ENCODE assay signal across 8 cellular contexts in the genomic region with DNA sequence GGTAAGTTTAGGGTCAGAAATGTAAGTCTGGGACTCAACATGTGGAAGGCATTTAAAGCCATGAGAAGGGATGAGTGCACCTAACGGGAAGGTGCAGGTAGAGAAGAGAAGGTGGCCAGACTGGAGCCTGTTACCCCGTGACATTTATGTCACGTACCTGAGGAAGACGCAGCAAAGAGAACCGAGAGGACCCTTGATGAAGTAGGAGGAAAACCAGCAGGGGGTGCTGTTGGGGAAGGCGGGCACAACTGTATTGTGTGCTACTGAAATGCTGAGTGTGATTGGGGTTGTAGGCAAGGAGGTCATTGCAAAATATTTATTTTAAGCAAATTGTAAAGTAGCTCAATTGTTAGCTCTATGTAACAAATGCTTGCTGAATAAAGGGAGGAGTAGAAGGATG.
DNase-seq lines count a peak whose midpoint lies in the region; ATAC-seq and TF ChIP-seq lines count a peak whose summit lies in the region.

No MANE protein-coding gene starts in this region.

- TF ChIP-seq EP300 in Ishikawa (IDR thresholded peaks at IDR 0.05; ENCODE audit: borderline replicate concordance) = no peak

- no peaks in the 10 kb centered on the region for H3K36me3 ChIP-seq in CD4-positive, alpha-beta memory T cell (ENCODE audit: insufficient read depth, low read length)

- POLR2A ChIA-PET in CD4-positive, alpha-beta memory T cell (lab: Charles Lee; ENCODE audit: partially characterized antibody) = interaction anchor here (1.2 kb wide), 1 partner anchor 492 kb away, joined by 3 read pairs; a partner anchor contains a TSS
- POLR2A ChIA-PET in activated CD4-positive, alpha-beta memory T cell treated with anti-CD3 and anti-CD28 coated beads, Interleukin-2, amount 10 ng/mL, durations not matched to agents 7 days and 5 days (lab: Charles Lee) = no interaction called here

- peak overlapping the region in 1 of 7 donors; percentile 32 for H3K27ac Mint-ChIP-seq in CD4-positive, alpha-beta memory T cell
- no peak overlapping the region for H3K27ac Mint-ChIP-seq in activated CD4-positive, alpha-beta memory T cell treated with anti-CD3 and anti-CD28 coated beads, Interleukin-2, amount 10 ng/mL, durations not matched to agents 7 days and 5 days

- no peaks in the 10 kb centered on the region for H3K36me3 Mint-ChIP-seq in CD4-positive, alpha-beta memory T cell
- H3K36me3 Mint-ChIP-seq in activated CD4-positive, alpha-beta memory T cell treated with anti-CD3 and anti-CD28 coated beads, Interleukin-2, amount 10 ng/mL, durations not matched to agents 7 days and 5 days (ENCODE audit: low read depth) = no peaks in the 10 kb centered on the region

- no peak overlapping the region for H3K27ac ChIP-seq in CD4-positive, alpha-beta memory T cell (ENCODE audit: low read depth, low read length)

- ATAC-seq in HG03097 (IDR thresholded peaks at IDR 0.05; ENCODE audit: low FRiP score, unreplicated experiment) = no peak

- no peaks in the 10 kb centered on the region for H3K9me3 ChIP-seq in CD4-positive, alpha-beta memory T cell (ENCODE audit: control insufficient read depth in 1 of 2, low read length in 2 of 2)

- no peak overlapping the region for H3K4me3 ChIP-seq in CD4-positive, alpha-beta memory T cell (ENCODE audit: low read length in 2 of 2)

- H3K4me1 ChIP-seq in CD4-positive, alpha-beta memory T cell (ENCODE audit: insufficient read depth, low read length) = peaks cover 12% of the 10 kb centered on the region

- no peak for TF ChIP-seq POLR2A in erythroblast (IDR thresholded peaks at IDR 0.05; ENCODE audit: low read length)

- DNase-seq in CD4-positive, alpha-beta memory T cell = peak; percentile 44 to 60 (median 54)
- DNase-seq in activated CD4-positive, alpha-beta memory T cell treated with anti-CD3 and anti-CD28 coated beads, Interleukin-2, amount 10 ng/mL, durations not matched to agents 7 days and 5 days = peak; percentile 79
- DNase-seq in erythroblast (lab: John Stamatoyannopoulos, UW) = peak; percentile 58 to 60
- peak; percentile 84 for DNase-seq in stimulated activated CD4-positive, alpha-beta T cell treated with anti-CD3 and anti-CD28 coated beads, Interleukin-15, amount 100 ng/mL, for 24 hours
- DNase-seq in NCI-H2081 (lab: John Stamatoyannopoulos, UW) = no peak
- DNase-seq in hepatic stellate cell (ENCODE audit: low spot score) = no peak

- peak; percentile 23; the same call in 1 of the 2 replicates for TF ChIP-seq RAD21 in Ishikawa (IDR thresholded peaks at IDR 0.05; ENCODE audit: low read depth)

- intact Hi-C loops in CD4-positive, alpha-beta memory T cell (cut with micrococcal nuclease) = loop anchor here (1.0 kb wide), 1 partner anchor 342 kb away; no protein-coding TSS in a partner anchor

- peaks cover 0 to 4% of the 10 kb centered on the region in 2 donors for H3K27me3 Mint-ChIP-seq in CD4-positive, alpha-beta memory T cell
- H3K27me3 Mint-ChIP-seq in activated CD4-positive, alpha-beta memory T cell treated with anti-CD3 and anti-CD28 coated beads, Interleukin-2, amount 10 ng/mL, durations not matched to agents 7 days and 5 days = peaks cover 14% of the 10 kb centered on the region

- no peaks in the 10 kb centered on the region for H3K27me3 ChIP-seq in CD4-positive, alpha-beta memory T cell (ENCODE audit: insufficient read depth, low read length)

- H3K9me3 Mint-ChIP-seq in CD4-positive, alpha-beta memory T cell = no peaks in the 10 kb centered on the region
- no peaks in the 10 kb centered on the region for H3K9me3 Mint-ChIP-seq in activated CD4-positive, alpha-beta memory T cell treated with anti-CD3 and anti-CD28 coated beads, Interleukin-2, amount 10 ng/mL, durations not matched to agents 7 days and 5 days

- peaks cover 8 to 11% (median 9%) of the 10 kb centered on the region in 4 donors for H3K4me1 Mint-ChIP-seq in CD4-positive, alpha-beta memory T cell
- peaks cover 15% of the 10 kb centered on the region for H3K4me1 Mint-ChIP-seq in activated CD4-positive, alpha-beta memory T cell treated with anti-CD3 and anti-CD28 coated beads, Interleukin-2, amount 10 ng/mL, durations not matched to agents 7 days and 5 days

- H3K4me3 Mint-ChIP-seq in CD4-positive, alpha-beta memory T cell = no peak overlapping the region
- H3K4me3 Mint-ChIP-seq in activated CD4-positive, alpha-beta memory T cell treated with anti-CD3 and anti-CD28 coated beads, Interleukin-2, amount 10 ng/mL, durations not matched to agents 7 days and 5 days = no peak overlapping the region

- CTCF ChIA-PET in CD4-positive, alpha-beta memory T cell (lab: Charles Lee; ENCODE audit: partially characterized antibody) = interaction anchor here (0.6 to 10.1 kb wide), 23 partner anchors 9 to 1076 kb away, joined by 3 to 180 read pairs (median 4); a partner anchor contains a TSS
- CTCF ChIA-PET in activated CD4-positive, alpha-beta memory T cell treated with anti-CD3 and anti-CD28 coated beads, Interleukin-2, amount 10 ng/mL, durations not matched to agents 7 days and 5 days (lab: Charles Lee) = interaction anchor here (0.6 to 5.5 kb wide), 33 partner anchors 9 to 768 kb away, joined by 3 to 65 read pairs (median 3); a partner anchor contains a TSS

TF ChIP-seq in Ishikawa, 13 proteins besides CTCF, POLR2A, EP300 and RAD21:
- no peak for TF ChIP-seq YY1 (IDR thresholded peaks at IDR 0.05; ENCODE audit: low read depth)

Comparison
In these comparisons a context has a peak if more than half of its experiments do, and no peak if none do; other contexts are left out.
1. DNase-seq: peak in CD4-positive, alpha-beta memory T cell (5 of 5), activated CD4-positive, alpha-beta memory T cell treated with anti-CD3 and anti-CD28 coated beads, Interleukin-2, amount 10 ng/mL, durations not matched to agents 7 days and 5 days (single experiment), erythroblast (2 of 2) and stimulated activated CD4-positive, alpha-beta T cell treated with anti-CD3 and anti-CD28 coated beads, Interleukin-15, amount 100 ng/mL, for 24 hours (single experiment); none in NCI-H2081 (0 of 2) and hepatic stellate cell (single experiment).